1 cellular context compared by ENCODE assay signal in genomic region chr19:34305221-34306058, GRCh38.
TF ChIP-seq lines count a peak whose summit lies in the region.

No MANE protein-coding gene starts in this region.

TF ChIP-seq in GM23338, 12 proteins besides CTCF, POLR2A, EP300 and RAD21:
- TF ChIP-seq REST (IDR thresholded peaks at IDR 0.05; ENCODE audit: unreplicated experiment): no peak
- no peak for TF ChIP-seq ZNF462 (CRISPR knock-in tag; IDR thresholded peaks at IDR 0.05)
- no peak for TF ChIP-seq CREB1 (CRISPR knock-in tag; IDR thresholded peaks at IDR 0.05; ENCODE audit: low read depth)
- TF ChIP-seq POLR2AphosphoS5 (IDR thresholded peaks at IDR 0.05; ENCODE audit: low read depth): no peak
- no peak for TF ChIP-seq ZNF331 (CRISPR knock-in tag; IDR thresholded peaks at IDR 0.05; ENCODE audit: low read depth)
- TF ChIP-seq NANOG (IDR thresholded peaks at IDR 0.05; ENCODE audit: borderline replicate concordance): no peak
- no peak for TF ChIP-seq ZNF114 (CRISPR knock-in tag; IDR thresholded peaks at IDR 0.05)
- no peak for TF ChIP-seq JUNB (IDR thresholded peaks at IDR 0.05; ENCODE audit: unreplicated experiment)
- TF ChIP-seq STAT1 (IDR thresholded peaks at IDR 0.05; ENCODE audit: unreplicated experiment): no peak
- TF ChIP-seq EZH2 (IDR thresholded peaks at IDR 0.05; ENCODE audit: low read depth, unreplicated experiment): no peak
- TF ChIP-seq EZH2phosphoT487 (IDR thresholded peaks at IDR 0.05; ENCODE audit: unreplicated experiment): no peak
- TF ChIP-seq ETS1 (IDR thresholded peaks at IDR 0.05): no peak
